Comparison of ENCODE assay signal across 13 cellular contexts in the genomic region with DNA sequence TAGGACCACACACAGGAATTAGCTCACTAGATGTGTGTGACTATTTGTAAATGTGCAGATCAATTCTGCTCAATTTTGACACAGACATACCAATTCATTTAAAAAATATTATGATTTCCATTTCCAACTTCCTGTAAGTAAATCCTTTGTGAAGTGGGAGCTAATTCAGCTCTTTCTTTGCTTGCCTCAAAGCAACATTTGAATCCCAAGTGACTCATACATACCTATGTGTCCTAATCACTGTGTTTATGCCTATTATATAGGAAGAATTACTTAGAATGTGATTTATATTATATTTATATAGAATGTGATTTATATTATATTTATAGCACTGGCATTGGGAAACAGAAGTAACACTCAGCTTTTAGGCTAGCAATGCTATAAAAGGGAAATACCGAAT.
DNase-seq lines count a peak whose midpoint lies in the region; ATAC-seq and TF ChIP-seq lines count a peak whose summit lies in the region.
"Had no signal": no experiment of that assay in that cellular context is flagged by ENCODE, and none has a peak within 500 bp of the region (broad histone marks: within the 10 kb centered on the region; RNA-seq: fewer than 3 reads in every experiment).

No MANE protein-coding gene starts in this region.

- POLR2A ChIA-PET in RWPE1 (lab: Yijun Ruan, JAX; ENCODE audit: low non-redundant PET), result no interaction called here

- H3K27ac ChIP-seq in RWPE1 (no peak overlapping the region), mesodermal cell (ENCODE audit: low read depth, low read length, severe bottlenecking) (peak overlapping the region; percentile 19)

- TF ChIP-seq CTCF in RWPE1 (conservative IDR thresholded peaks at IDR 0.05; ENCODE audit: low read depth), result no peak
- TF ChIP-seq CTCF in epithelial cell of esophagus (IDR thresholded peaks at IDR 0.05; ENCODE audit: insufficient read depth, low read depth, low read length, missing control alignments), result no peak

- WGBS in mesodermal cell (ENCODE audit: insufficient coverage in 2 of 2), 2 experiments, result no CpG with 5 or more reads among the region's 1 CpG

- peaks cover 54% of the 10 kb centered on the region for H3K36me3 ChIP-seq in mesodermal cell (ENCODE audit: control insufficient read depth, insufficient read depth, low read length)

- H3K4me1 ChIP-seq in mesodermal cell (ENCODE audit: control insufficient read depth, insufficient read depth, low read length, poor library complexity, severe bottlenecking), result peaks cover 37% of the 10 kb centered on the region

- peak; percentile 24 for DNase-seq in GM03348 (ENCODE audit: low spot score)
- DNase-seq in RWPE1 (ENCODE audit: low spot score), result peak; percentile 64
- DNase-seq in epithelial cell of esophagus (ENCODE audit: low read depth), result peak; percentile 86
- no peak for DNase-seq in COLO668 (lab: John Stamatoyannopoulos, UW; ENCODE audit: unreplicated experiment)
- no peak for DNase-seq in NCI-H1417 (lab: John Stamatoyannopoulos, UW)
- DNase-seq: activated CD4-positive, alpha-beta T cell treated with anti-CD3 and anti-CD28 coated beads, Interleukin-2, amount 10 ng/mL, durations not matched to agents 7 days and 5 days; C1 segment of cervical spinal cord; right cardiac atrium; T-helper 1 cell had no signal

- no peak overlapping the region for H3K4me3 ChIP-seq in epithelial cell of esophagus (ENCODE audit: low read length)
- H3K4me3 ChIP-seq in mesodermal cell (ENCODE audit: extremely low read depth, insufficient read depth, low read length, poor library complexity, severe bottlenecking), result no peak overlapping the region

- ATAC-seq in GM21717 (IDR thresholded peaks at IDR 0.05; ENCODE audit: unreplicated experiment), result no peak
- ATAC-seq in HG02571 (IDR thresholded peaks at IDR 0.05; ENCODE audit: unreplicated experiment), result no peak
- ATAC-seq: activated T-helper 17 cell treated with anti-CD3 and anti-CD28 coated beads, Interleukin-2, amount 50 U/mL, for 72 hours; right cardiac atrium had no signal

- H3K9me3 ChIP-seq in mesodermal cell (ENCODE audit: control insufficient read depth, low read length), result no peaks in the 10 kb centered on the region

- CTCF ChIA-PET in RWPE1 (lab: Yijun Ruan, JAX), result no interaction called here

Comparison
In these comparisons a context has a peak if more than half of its experiments do, and no peak if none do; other contexts are left out.
1. DNase-seq: peak in GM03348 (single experiment), RWPE1 (single experiment) and epithelial cell of esophagus (single experiment); none in COLO668 (single experiment) and NCI-H1417 (0 of 3).